Comparison of ENCODE assay signal across 16 cellular contexts in the genomic region with DNA sequence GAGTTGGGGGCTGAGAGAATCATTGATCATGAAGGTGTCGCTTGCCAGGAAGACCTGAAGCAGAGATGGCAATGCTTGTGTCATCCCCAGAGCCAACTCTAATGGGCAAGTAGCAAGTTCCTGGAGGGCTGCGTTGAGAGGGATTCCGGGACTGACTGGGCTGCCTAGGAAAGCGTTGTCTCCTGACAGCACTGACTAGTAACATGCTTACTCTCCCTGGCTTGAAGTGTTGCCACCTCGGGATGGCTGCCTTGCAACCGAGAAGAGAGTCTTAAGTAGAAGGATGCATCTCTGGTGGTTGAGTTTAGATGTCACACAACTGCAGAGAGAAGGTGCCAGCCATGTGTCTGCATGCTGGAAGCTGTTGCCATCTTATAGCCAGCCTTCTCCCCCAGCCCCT.
DNase-seq lines count a peak whose midpoint lies in the region; ATAC-seq lines count a peak whose summit lies in the region.
"Had no signal": no experiment of that assay in that cellular context is flagged by ENCODE, and none has a peak within 500 bp of the region (broad histone marks: within the 10 kb centered on the region; RNA-seq: fewer than 3 reads in every experiment).

No MANE protein-coding gene starts in this region.

- no peak overlapping the region for H3K27ac ChIP-seq in right cardiac atrium (ENCODE audit: low read length)
- H3K27ac ChIP-seq: 22Rv1; BLaER1 treated with 17β-estradiol and CSF1 and Interleukin-3, amounts not matched to agents 10 nM and 100 nM; C4-2B had no signal

- DNase-seq in cardiac septum (ENCODE audit: low spot score) = peak; percentile 43
- DNase-seq in right cardiac atrium = no peak
- DNase-seq in mesenteric fat pad (ENCODE audit: low spot score) = peak; percentile 67
- DNase-seq in NCI-H1694 (lab: John Stamatoyannopoulos, UW) = no peak
- DNase-seq in HuH-7 (ENCODE audit: low spot score) = no peak
- DNase-seq: AML-193; Caco-2; Calu3; CD4-positive, alpha-beta T cell; CD8-positive, alpha-beta T cell; DMS79 treated with DMSO at 0.1 percent for 48 hours; GF-D8 had no signal

- no peaks in the 10 kb centered on the region for H3K27me3 ChIP-seq in right cardiac atrium (ENCODE audit: control insufficient read depth, insufficient read depth)
- H3K27me3 ChIP-seq: BLaER1 treated with 17β-estradiol and CSF1 and Interleukin-3, amounts not matched to agents 10 nM and 100 nM had no signal

- intact Hi-C loops in cardiac septum (cut with DNase I) (no loop called here), right cardiac atrium (cut with DNase I) (no loop called here)

- no peak for ATAC-seq in right cardiac atrium
- ATAC-seq: A549; CD8-positive, alpha-beta T cell had no signal

- 72% methylated on average over 6 of the region's 6 CpGs for WGBS in right cardiac atrium

- H3K4me1 ChIP-seq in right cardiac atrium (ENCODE audit: control insufficient read depth, insufficient read depth, low read length) = no peaks in the 10 kb centered on the region
- H3K4me1 ChIP-seq: Caco-2 had no signal

- no peaks in the 10 kb centered on the region for H3K9me3 ChIP-seq in right cardiac atrium (ENCODE audit: control insufficient read depth, low read length)
- H3K9me3 ChIP-seq: A549; BLaER1 treated with 17β-estradiol and CSF1 and Interleukin-3, amounts not matched to agents 10 nM and 100 nM; Caco-2 had no signal

- no peak overlapping the region for H3K4me3 ChIP-seq in right cardiac atrium (ENCODE audit: low read length)
- H3K4me3 ChIP-seq: A549; BLaER1 treated with 17β-estradiol and CSF1 and Interleukin-3, amounts not matched to agents 10 nM and 100 nM had no signal

Comparison
In these comparisons a context has a peak if more than half of its experiments do, and no peak if none do; other contexts are left out.
1. DNase-seq: peak in cardiac septum (single experiment) and mesenteric fat pad (single experiment); none in right cardiac atrium (0 of 3), NCI-H1694 (single experiment) and HuH-7 (single experiment).